In genomic region chr10:117830832-117831231, GRCh38 we compare ENCODE assay signal across 10 cellular contexts.
DNase-seq lines count a peak whose midpoint lies in the region; ATAC-seq and TF ChIP-seq lines count a peak whose summit lies in the region.
"Had no signal": no experiment of that assay in that cellular context is flagged by ENCODE, and none has a peak within 500 bp of the region (broad histone marks: within the 10 kb centered on the region; RNA-seq: fewer than 3 reads in every experiment).

No MANE protein-coding gene starts in this region.

- H3K4ac ChIP-seq in trophoblast cell (ENCODE audit: low read depth, low read length) = no peak overlapping the region

- no peak overlapping the region for H4K8ac ChIP-seq in trophoblast cell (ENCODE audit: low read depth, low read length)

- no peak overlapping the region for H2BK12ac ChIP-seq in trophoblast cell (ENCODE audit: low read length)

- no peak for TF ChIP-seq CTCF in WERI-Rb-1 (IDR thresholded peaks at IDR 0.05; ENCODE audit: low read depth, low read length)

- no peak overlapping the region for H2BK5ac ChIP-seq in trophoblast cell (ENCODE audit: low read depth, low read length, poor library complexity)

- H3K27ac Mint-ChIP-seq in CD4-positive, CD25-positive, alpha-beta regulatory T cell = peak overlapping the region in 2 of 3 donors; percentile 64 to 76
- H3K27ac Mint-ChIP-seq in immature natural killer cell = peak overlapping the region; percentile 46 to 89 (median 62)

- H3K9me3 ChIP-seq in CD4-positive, CD25-positive, alpha-beta regulatory T cell (ENCODE audit: control insufficient read depth in 2 of 2, low read length in 2 of 2) = no peaks in the 10 kb centered on the region
- H3K9me3 ChIP-seq in WERI-Rb-1 (ENCODE audit: severe bottlenecking) (no peaks in the 10 kb centered on the region), trophoblast cell (ENCODE audit: insufficient read depth, low read depth, low read length) (no peaks in the 10 kb centered on the region)
- H3K9me3 ChIP-seq: esophagus muscularis mucosa had no signal

- H3K79me2 ChIP-seq in trophoblast cell (ENCODE audit: control insufficient read depth, insufficient read depth, low read length, poor library complexity) = no peaks in the 10 kb centered on the region

- no peak overlapping the region for H3K27ac ChIP-seq in CD4-positive, CD25-positive, alpha-beta regulatory T cell (ENCODE audit: insufficient read depth, low read length, poor library complexity, severe bottlenecking)
- no peak overlapping the region for H3K27ac ChIP-seq in WERI-Rb-1
- no peak overlapping the region for H3K27ac ChIP-seq in trophoblast cell (ENCODE audit: low read depth, low read length)
- H3K27ac ChIP-seq: esophagus muscularis mucosa had no signal

- no peak overlapping the region for H3K4me2 ChIP-seq in trophoblast cell (ENCODE audit: low read length)

- H3K23ac ChIP-seq in trophoblast cell (ENCODE audit: low read length) = no peak overlapping the region

- no peaks in the 10 kb centered on the region for H3K36me3 ChIP-seq in CD4-positive, CD25-positive, alpha-beta regulatory T cell (ENCODE audit: control insufficient read depth, insufficient read depth, low read length)
- H3K36me3 ChIP-seq in WERI-Rb-1 (no peaks in the 10 kb centered on the region), trophoblast cell (ENCODE audit: control insufficient read depth in 1 of 2, insufficient read depth in 2 of 2, low read length in 2 of 2) (no peaks in the 10 kb centered on the region)
- H3K36me3 ChIP-seq: esophagus muscularis mucosa had no signal

- H3K4me3 Mint-ChIP-seq in CD4-positive, CD25-positive, alpha-beta regulatory T cell = peak overlapping the region; percentile 17 to 88 (median 78)
- H3K4me3 Mint-ChIP-seq in immature natural killer cell = peak overlapping the region; percentile 69 to 86 (median 80)

- H3K4me3 ChIP-seq in CD4-positive, CD25-positive, alpha-beta regulatory T cell (ENCODE audit: low read depth, low read length) = peak overlapping the region; percentile 44
- no peak overlapping the region for H3K4me3 ChIP-seq in WERI-Rb-1 (ENCODE audit: low read depth, low read length)
- no peak overlapping the region for H3K4me3 ChIP-seq in trophoblast cell (ENCODE audit: low read depth, low read length)
- H3K4me3 ChIP-seq: esophagus muscularis mucosa had no signal

- H3K14ac ChIP-seq in trophoblast cell (ENCODE audit: low read length) = no peak overlapping the region

- H3K18ac ChIP-seq in trophoblast cell (ENCODE audit: low read length) = no peak overlapping the region

- H3K4me1 Mint-ChIP-seq in CD4-positive, CD25-positive, alpha-beta regulatory T cell = peaks cover 0 to 29% (median 12%) of the 10 kb centered on the region in 4 donors
- H3K4me1 Mint-ChIP-seq in immature natural killer cell = peaks cover 10 to 31% of the 10 kb centered on the region in 2 donors

- H3K36me3 Mint-ChIP-seq in CD4-positive, CD25-positive, alpha-beta regulatory T cell = no peaks in the 10 kb centered on the region
- no peaks in the 10 kb centered on the region for H3K36me3 Mint-ChIP-seq in immature natural killer cell

- no peaks in the 10 kb centered on the region for H3K79me1 ChIP-seq in trophoblast cell (ENCODE audit: low read length)

- peak in 1 of 3 donors; percentile 78 for DNase-seq in CD4-positive, CD25-positive, alpha-beta regulatory T cell
- DNase-seq in WERI-Rb-1 (peak; percentile 59), immature natural killer cell (peak; percentile 1 to 25 (median 11)), GM19240 (ENCODE audit: insufficient read length, low spot score) (no peak), AG08395 (ENCODE audit: low spot score) (no peak), trophoblast cell (no peak)
- DNase-seq: DMS79 had no signal

- no peak overlapping the region for H4K91ac ChIP-seq in trophoblast cell (ENCODE audit: low read depth, low read length)

- peak; percentile 22 to 34 for ATAC-seq in CD4-positive, CD25-positive, alpha-beta regulatory T cell (ENCODE audit: low read depth in 2 of 2)
- peak; percentile 67 for ATAC-seq in GM21619 (IDR thresholded peaks at IDR 0.05; ENCODE audit: unreplicated experiment)
- no peak for ATAC-seq in HG02852 (IDR thresholded peaks at IDR 0.05; ENCODE audit: unreplicated experiment)

- no peaks in the 10 kb centered on the region for H3K27me3 Mint-ChIP-seq in CD4-positive, CD25-positive, alpha-beta regulatory T cell
- H3K27me3 Mint-ChIP-seq in immature natural killer cell (ENCODE audit: low read depth in 3 of 3) = peaks cover 0 to 4% (median 0%) of the 10 kb centered on the region in 3 donors

- H3K27me3 ChIP-seq in CD4-positive, CD25-positive, alpha-beta regulatory T cell (ENCODE audit: control insufficient read depth, insufficient read depth, low read length) = no peaks in the 10 kb centered on the region
- H3K27me3 ChIP-seq in WERI-Rb-1 (ENCODE audit: insufficient read depth, low read depth, severe bottlenecking) (peaks cover 28% of the 10 kb centered on the region), trophoblast cell (ENCODE audit: insufficient read depth, low read length) (no peaks in the 10 kb centered on the region)
- H3K27me3 ChIP-seq: esophagus muscularis mucosa had no signal

- no peak overlapping the region for H2AK5ac ChIP-seq in trophoblast cell (ENCODE audit: low read length)

- H4K12ac ChIP-seq in trophoblast cell (ENCODE audit: low read depth, low read length) = no peak overlapping the region

- no CpG with 5 or more reads among the region's 15 CpGs for WGBS in trophoblast cell (ENCODE audit: extremely low coverage, insufficient coverage, insufficient read length)

- H3K4me1 ChIP-seq in CD4-positive, CD25-positive, alpha-beta regulatory T cell (ENCODE audit: control insufficient read depth, insufficient read depth, low read length, poor library complexity, severe bottlenecking) = peaks cover 5% of the 10 kb centered on the region
- no peaks in the 10 kb centered on the region for H3K4me1 ChIP-seq in trophoblast cell (ENCODE audit: control insufficient read depth in 1 of 2, insufficient read depth in 2 of 2, low read length in 2 of 2)
- H3K4me1 ChIP-seq: esophagus muscularis mucosa had no signal

- no peak overlapping the region for H2BK120ac ChIP-seq in trophoblast cell (ENCODE audit: insufficient read depth, low read length, poor library complexity)

- no peak overlapping the region for H2AFZ ChIP-seq in trophoblast cell (ENCODE audit: insufficient read depth, low read length, poor library complexity)

- peaks cover 0 to 3% (median 0%) of the 10 kb centered on the region in 7 donors for H3K9me3 Mint-ChIP-seq in CD4-positive, CD25-positive, alpha-beta regulatory T cell
- no peaks in the 10 kb centered on the region for H3K9me3 Mint-ChIP-seq in immature natural killer cell

- H3K9ac ChIP-seq in trophoblast cell (ENCODE audit: low read length) = no peak overlapping the region

Comparison
In these comparisons a context has a peak if more than half of its experiments do, and no peak if none do; other contexts are left out.
1. DNase-seq: peak in WERI-Rb-1 (single experiment) and immature natural killer cell (3 of 3); none in GM19240 (single experiment), AG08395 (single experiment) and trophoblast cell (0 of 2).